ENCODE assay signal across 27 cellular contexts in genomic region chr7:47351233-47352154, GRCh38.
DNase-seq lines count a peak whose midpoint lies in the region; ATAC-seq, FAIRE-seq and TF ChIP-seq lines count a peak whose summit lies in the region.
"Had no signal": no experiment of that assay in that cellular context is flagged by ENCODE, and none has a peak within 500 bp of the region (broad histone marks: within the 10 kb centered on the region; RNA-seq: fewer than 3 reads in every experiment).

No MANE protein-coding gene starts in this region.

- H3K4me2 ChIP-seq in IMR-90 (ENCODE audit: low read depth, low read length), result no peak overlapping the region
- H3K4me2 ChIP-seq in H1 (ENCODE audit: insufficient read depth in 1 of 2, low read depth in 2 of 2, low read length in 2 of 2), result no peak overlapping the region
- H3K4me2 ChIP-seq: KMS-11 had no signal

- H3K4ac ChIP-seq in IMR-90 (ENCODE audit: low read depth, low read length) (no peak overlapping the region), H1 (replicated peaks; ENCODE audit: insufficient read length, low read depth, low read length) (no peak overlapping the region)

- no peak overlapping the region for H3K56ac ChIP-seq in IMR-90 (ENCODE audit: extremely low read depth, insufficient read depth, low read length)
- no peak overlapping the region for H3K56ac ChIP-seq in H1 (replicated peaks; ENCODE audit: insufficient read length, low read depth, low read length)

- H3K27me3 ChIP-seq in IMR-90 (ENCODE audit: control insufficient read depth, insufficient read depth, low read length), result no peaks in the 10 kb centered on the region
- H3K27me3 ChIP-seq in H1 (replicated peaks in 1 of 4; ENCODE audit: control insufficient read depth in 3 of 4, extremely low read depth in 1 of 4, insufficient read depth in 3 of 4, low read length in 3 of 4), result no peaks in the 10 kb centered on the region
- no peaks in the 10 kb centered on the region for H3K27me3 ChIP-seq in spleen (replicated peaks in 1 of 7)
- H3K27me3 ChIP-seq: SJCRH30, thyroid gland had no signal

- H3K27ac ChIP-seq in IMR-90 (ENCODE audit: insufficient read depth, low read length) (no peak overlapping the region), H1 (ENCODE audit: low read depth, low read length) (no peak overlapping the region), spleen (no peak overlapping the region)
- H3K27ac ChIP-seq: KMS-11, prostate gland, SJCRH30 had no signal

- dilution Hi-C loops in IMR-90 (cut with HindIII; ENCODE audit: low sequenced_read_pairs, unreplicated experiment), result no loop called here

- H3K18ac ChIP-seq in IMR-90 (ENCODE audit: low read depth, low read length), result no peak overlapping the region
- no peak overlapping the region for H3K18ac ChIP-seq in H1 (ENCODE audit: extremely low read depth, low read length)

- intact Hi-C loops in IMR-90 (cut with micrococcal nuclease), result no loop called here
- intact Hi-C loops in spleen (cut with DNase I; ENCODE audit: low total_unique reads), result no loop called here

- no peak overlapping the region for H3K23ac ChIP-seq in IMR-90 (ENCODE audit: low read depth, low read length)
- no peak overlapping the region for H3K23ac ChIP-seq in H1 (ENCODE audit: insufficient read length)

- H3K14ac ChIP-seq in IMR-90 (replicated peaks; ENCODE audit: low read depth, low read length), result no peak overlapping the region
- H3K14ac ChIP-seq in H1 (ENCODE audit: insufficient read length), result no peak overlapping the region

- no peak overlapping the region for H2AK5ac ChIP-seq in IMR-90 (ENCODE audit: low read depth, low read length)
- peak overlapping the region; percentile 67; the same call in 1 of the 2 replicates for H2AK5ac ChIP-seq in H1 (ENCODE audit: low read depth, low read length)

- H3K9me3 ChIP-seq in IMR-90 (ENCODE audit: control insufficient read depth, insufficient read depth, low read length) (no peaks in the 10 kb centered on the region), H1 (ENCODE audit: insufficient read depth in 2 of 2, low read depth in 1 of 2, low read length in 1 of 2) (no peaks in the 10 kb centered on the region), spleen (no peaks in the 10 kb centered on the region)
- H3K9me3 ChIP-seq: prostate gland, SJCRH30, thyroid gland had no signal

- H2BK120ac ChIP-seq in IMR-90 (ENCODE audit: low read depth, low read length) (no peak overlapping the region), H1 (replicated peaks; ENCODE audit: low read depth, low read length) (no peak overlapping the region)

- H3K36me3 ChIP-seq in IMR-90 (ENCODE audit: control insufficient read depth, insufficient read depth, low read length) (peaks cover 23% of the 10 kb centered on the region), H1 (ENCODE audit: control insufficient read depth in 2 of 4, insufficient read depth in 4 of 4, low read length in 3 of 4) (no peaks in the 10 kb centered on the region), spleen (peaks cover 0 to 75% (median 1%) of the 10 kb centered on the region in 6 donors)
- H3K36me3 ChIP-seq: prostate gland, thyroid gland had no signal

- H4K5ac ChIP-seq in IMR-90 (ENCODE audit: low read depth, low read length), result no peak overlapping the region
- H4K5ac ChIP-seq in H1 (ENCODE audit: insufficient read length, low read depth, low read length), result no peak overlapping the region

- POLR2A ChIA-PET in IMR-90 (lab: Charles Lee; ENCODE audit: unreplicated experiment), result no interaction called here
- POLR2A ChIA-PET in H1 (lab: Charles Lee; ENCODE audit: partially characterized antibody), result no interaction called here

- FAIRE-seq in H1 (lab: Jason Lieb, UNC), result no peak
- FAIRE-seq: astrocyte, GM12891, GM19239, H54 had no signal

- H4K20me1 ChIP-seq in IMR-90 (ENCODE audit: insufficient read depth, low read length) (peaks cover 87% of the 10 kb centered on the region), H1 (replicated peaks in 1 of 2; ENCODE audit: control insufficient read depth in 1 of 2, insufficient read depth in 2 of 2, low read length in 2 of 2) (peaks cover 2 to 7% of the 10 kb centered on the region in 2 experiments)

- no peak for TF ChIP-seq RAD21 in IMR-90 (IDR thresholded peaks at IDR 0.05; ENCODE audit: low read length)
- TF ChIP-seq RAD21 in H1 (IDR thresholded peaks at IDR 0.05 in 1 of 2, conservative IDR thresholded peaks at IDR 0.05 in 1 of 2; ENCODE audit: low read depth in 2 of 2, low read length in 2 of 2), result peak; percentile 66 to 68

- WGBS in IMR-90 (ENCODE audit: extremely low coverage in 2 of 2, insufficient read length in 1 of 2), 2 experiments, result 94% methylated on average over 16 of the region's 20 CpGs; no CpG with 5 or more reads in 1 of the 2 experiments
- 87% methylated on average over 20 of the region's 20 CpGs; no CpG with 5 or more reads in 1 of the 2 experiments for WGBS in H1 (ENCODE audit: extremely low coverage in 1 of 2, insufficient coverage in 1 of 2, insufficient read length in 1 of 2, insufficient replicate concordance in 2 of 2, low coverage in 1 of 2, low lambda C conversion rate in 2 of 2, missing lambda C conversion rate in 1 of 2), 2 experiments
- 84 to 91% (median 85%) methylated on average over 16 to 20 of the region's 20 CpGs for WGBS in spleen, 5 donors

- H3K4me3 ChIP-seq in IMR-90 (ENCODE audit: insufficient read depth, low read depth, low read length) (no peak overlapping the region), H1 (ENCODE audit: extremely low read depth in 1 of 4, insufficient read depth in 2 of 4, low read depth in 3 of 4, low read length in 4 of 4) (no peak overlapping the region), spleen (no peak overlapping the region)
- H3K4me3 ChIP-seq: prostate gland, SJCRH30, thyroid gland had no signal

- no peak for DNase-seq in IMR-90
- peak; percentile 7 for DNase-seq in OCI-M1 (lab: John Stamatoyannopoulos, UW)
- no peak for DNase-seq in H1 (ENCODE audit: low read depth in 1 of 2, low spot score in 2 of 2)
- DNase-seq in spleen, result peak; percentile 46
- no peak for DNase-seq in amygdala (lab: John Stamatoyannopoulos, UW)
- no peak for DNase-seq in T-helper 9 cell
- DNase-seq in activated naive CD4-positive, alpha-beta T cell treated with Interleukin-2 at 50 U/mL for 16 hours, result no peak
- DNase-seq: activated naive CD4-positive, alpha-beta T cell treated with anti-CD3 and anti-CD28 coated beads, Interleukin-2, amount 50 U/mL, for 16 hours; activated T-cell treated with anti-CD3 and anti-CD28 coated beads, Interleukin-2, amount 50 U/mL, for 4 hours; CD8-positive, alpha-beta memory T cell; cerebellar nuclear complex; DMS53; effector memory CD4-positive, alpha-beta T cell; NCI-H2081; NCI-H524; PC-3; stimulated activated CD4-positive, alpha-beta T cell treated with anti-CD3 and anti-CD28 coated beads, Interleukin-2, amount 100 ng/mL, for 24 hours; stimulated activated naive CD4-positive, alpha-beta T cell treated with Interleukin-2 at 50 U/mL for 16 hours; T-helper 2 cell; thyroid gland had no signal

- CTCF ChIA-PET in IMR-90 (lab: Yijun Ruan, JAX) (no interaction called here), H1 (lab: Charles Lee; ENCODE audit: partially characterized antibody) (interaction anchor here (0.7 to 1.7 kb wide), 10 partner anchors 15 to 468 kb away, joined by 3 to 9 read pairs (median 4); no protein-coding TSS in a partner anchor)

- H3K79me2 ChIP-seq in H1 (ENCODE audit: control insufficient read depth in 1 of 2, insufficient read depth in 2 of 2, low read length in 2 of 2), result no peaks in the 10 kb centered on the region

- H4K91ac ChIP-seq in IMR-90 (ENCODE audit: insufficient read depth, low read depth, low read length) (no peak overlapping the region), H1 (replicated peaks; ENCODE audit: insufficient read length, low read length) (no peak overlapping the region)

- TF ChIP-seq CTCF in IMR-90 (conservative IDR thresholded peaks at IDR 0.05; ENCODE audit: low read depth, low read length) (no peak), H1 (IDR thresholded peaks at IDR 0.05; ENCODE audit: control extremely low read depth in 1 of 3, insufficient read depth in 1 of 3, low read depth in 1 of 3, low read length in 3 of 3) (peak in 1 of 3 experiments; percentile 40; a peak in 1 of 4 replicates), spleen (IDR thresholded peaks at IDR 0.05 in 8 of 11, conservative IDR thresholded peaks at IDR 0.05 in 3 of 11) (no peak)

- TF ChIP-seq POLR2A in IMR-90 (IDR thresholded peaks at IDR 0.05; ENCODE audit: low read depth, low read length), result no peak
- TF ChIP-seq POLR2A in H1 (IDR thresholded peaks at IDR 0.05; ENCODE audit: control extremely low read depth in 1 of 2, low read depth in 2 of 2, low read length in 2 of 2), result no peak
- no peak for TF ChIP-seq POLR2A in spleen (IDR thresholded peaks at IDR 0.05)

- no peak for TF ChIP-seq EP300 in H1 (IDR thresholded peaks at IDR 0.05; ENCODE audit: borderline replicate concordance in 1 of 2, low read depth in 2 of 2, low read length in 2 of 2)

- H2BK20ac ChIP-seq in IMR-90 (ENCODE audit: low read depth, low read length) (no peak overlapping the region), H1 (ENCODE audit: low read length) (no peak overlapping the region)

- no peaks in the 10 kb centered on the region for H3K4me1 ChIP-seq in IMR-90 (ENCODE audit: control insufficient read depth, insufficient read depth, low read length)
- H3K4me1 ChIP-seq in H1 (replicated peaks in 1 of 4; ENCODE audit: control insufficient read depth in 3 of 4, insufficient read depth in 4 of 4, low read length in 3 of 4), result no peaks in the 10 kb centered on the region; a peak in 2 of 7 replicates
- peaks cover 0 to 53% (median 6%) of the 10 kb centered on the region in 6 donors for H3K4me1 ChIP-seq in spleen
- H3K4me1 ChIP-seq: prostate gland, SJCRH30 had no signal

- no peak overlapping the region for H2AK9ac ChIP-seq in IMR-90 (replicated peaks; ENCODE audit: low read depth, low read length, poor library complexity)

- peaks cover 39% of the 10 kb centered on the region for H3K9me1 ChIP-seq in IMR-90 (ENCODE audit: insufficient read depth, low read length)

- H3K9ac ChIP-seq in IMR-90 (ENCODE audit: low read depth, low read length) (no peak overlapping the region), H1 (replicated peaks in 1 of 4; ENCODE audit: extremely low read depth in 1 of 4, low read depth in 3 of 4, low read length in 3 of 4) (no peak overlapping the region)
- H3K9ac ChIP-seq: KMS-11 had no signal

- in situ Hi-C loops in IMR-90 (cut with MboI; ENCODE audit: low sequenced_read_pairs), result no loop called here

- no peak overlapping the region for H4K8ac ChIP-seq in IMR-90 (ENCODE audit: low read depth in 2 of 2, low read length in 2 of 2)
- no peak overlapping the region for H4K8ac ChIP-seq in H1 (ENCODE audit: extremely low read depth, insufficient read depth, low read length)

- H3K79me1 ChIP-seq in IMR-90 (ENCODE audit: low read depth in 1 of 2, low read length in 2 of 2) (peaks cover 45 to 98% of the 10 kb centered on the region in 2 experiments), H1 (ENCODE audit: low read depth, low read length) (no peaks in the 10 kb centered on the region)

- no peak for ATAC-seq in IMR-90 (ENCODE audit: low read depth)
- ATAC-seq: activated T-cell treated with anti-CD3 and anti-CD28 coated beads, Interleukin-2, amount 50 U/mL, for 4 hours; PC-3 had no signal

- H2BK5ac ChIP-seq in IMR-90 (ENCODE audit: low read depth, low read length, poor library complexity, severe bottlenecking), result no peak overlapping the region
- no peak overlapping the region for H2BK5ac ChIP-seq in H1 (ENCODE audit: low read depth, low read length)

- BruUV-seq in IMR-90 (replicated peaks; lab: Mats Ljungman, UMichigan), result no TSS peak

- H2AFZ ChIP-seq in IMR-90 (replicated peaks; ENCODE audit: low read length, poor library complexity), result peak overlapping the region; percentile 8
- no peak overlapping the region for H2AFZ ChIP-seq in H1 (ENCODE audit: low read length)

- H2BK15ac ChIP-seq in IMR-90 (ENCODE audit: low read depth, low read length) (no peak overlapping the region), H1 (ENCODE audit: low read length) (no peak overlapping the region)

- no peaks in the 10 kb centered on the region; the same call in 1 of the 2 replicates for H3K23me2 ChIP-seq in H1 (ENCODE audit: low read depth, low read length)

- 0 out of 2 replicates have a peak overlapping the region, but pooled peaks have one; percentile 27 for H2BK12ac ChIP-seq in H1 (ENCODE audit: low read depth, low read length)

Comparison
In these comparisons a context has a peak if more than half of its experiments do, and no peak if none do; other contexts are left out.
1. DNase-seq: peak in OCI-M1 (single experiment) and spleen (single experiment); none in IMR-90 (single experiment), H1 (0 of 2), amygdala (0 of 56), T-helper 9 cell (single experiment) and activated naive CD4-positive, alpha-beta T cell treated with Interleukin-2 at 50 U/mL for 16 hours (single experiment).